In genomic region chr1:82782599-82782998, GRCh38 we compare ENCODE assay signal across 20 cellular contexts.
"Had no signal": no experiment of that assay in that cellular context is flagged by ENCODE, and none has a peak within 500 bp of the region (broad histone marks: within the 10 kb centered on the region; RNA-seq: fewer than 3 reads in every experiment).

No MANE protein-coding gene starts in this region.

- DNase-seq: colonic mucosa; dermis blood vessel endothelial cell; esophagus squamous epithelium; foreskin keratinocyte; kidney; left cardiac atrium; mammary epithelial cell; naive thymus-derived CD4-positive, alpha-beta T cell; nephron progenitor cell; psoas muscle; retina; stimulated activated CD4-positive, alpha-beta T cell treated with anti-CD3 and anti-CD28 coated beads, Interleukin-2, amount 100 ng/mL, for 24 hours; stimulated activated CD4-positive, alpha-beta T cell treated with anti-CD3 and anti-CD28 coated beads, Interleukin-4, amount 100 ng/mL, for 4 hours; stimulated activated naive B cell treated with anti-CD40 and anti-IgM and Interleukin-4, amounts not matched to agents 10 μg/mL and 1 μg/mL and 100 μg/mL, for 72 hours; stimulated activated naive CD8-positive, alpha-beta T cell treated with anti-CD3 and anti-CD28 coated beads, Interleukin-15, amount 100 ng/mL, for 72 hours; testis had no signal

- H3K27ac ChIP-seq: colonic mucosa, esophagus squamous epithelium, foreskin keratinocyte, hepatocyte, neutrophil, psoas muscle, testis, tibial nerve had no signal

- H3K36me3 Mint-ChIP-seq: naive thymus-derived CD4-positive, alpha-beta T cell; stimulated activated naive B cell treated with anti-CD40 and anti-IgM and Interleukin-4, amounts not matched to agents 10 μg/mL and 1 μg/mL and 100 μg/mL, for 72 hours had no signal

- H3K27ac Mint-ChIP-seq: naive thymus-derived CD4-positive, alpha-beta T cell; nephron progenitor cell; stimulated activated naive B cell treated with anti-CD40 and anti-IgM and Interleukin-4, amounts not matched to agents 10 μg/mL and 1 μg/mL and 100 μg/mL, for 72 hours; stimulated activated naive CD8-positive, alpha-beta T cell treated with anti-CD3 and anti-CD28 coated beads, Interleukin-15, amount 100 ng/mL, for 72 hours had no signal

- H3K9me3 Mint-ChIP-seq: stimulated activated naive CD8-positive, alpha-beta T cell treated with anti-CD3 and anti-CD28 coated beads, Interleukin-15, amount 100 ng/mL, for 72 hours had no signal

- ATAC-seq: foreskin keratinocyte; left cardiac atrium; naive thymus-derived CD4-positive, alpha-beta T cell; psoas muscle; sciatic nerve; stimulated activated naive B cell treated with anti-CD40 and anti-IgM and Interleukin-4, amounts not matched to agents 10 μg/mL and 1 μg/mL and 100 μg/mL, for 72 hours; stimulated activated naive CD8-positive, alpha-beta T cell treated with anti-CD3 and anti-CD28 coated beads, Interleukin-15, amount 100 ng/mL, for 72 hours had no signal

- H3K4me3 ChIP-seq: colonic mucosa, esophagus squamous epithelium, hepatocyte, psoas muscle, testis, tibial nerve had no signal

- H3K9me3 ChIP-seq: colonic mucosa, esophagus squamous epithelium, neutrophil, psoas muscle, testis, tibial nerve had no signal

- H3K27me3 Mint-ChIP-seq: naive thymus-derived CD4-positive, alpha-beta T cell; stimulated activated naive B cell treated with anti-CD40 and anti-IgM and Interleukin-4, amounts not matched to agents 10 μg/mL and 1 μg/mL and 100 μg/mL, for 72 hours; stimulated activated naive CD8-positive, alpha-beta T cell treated with anti-CD3 and anti-CD28 coated beads, Interleukin-15, amount 100 ng/mL, for 72 hours had no signal

- H3K4me1 Mint-ChIP-seq: naive thymus-derived CD4-positive, alpha-beta T cell; stimulated activated naive B cell treated with anti-CD40 and anti-IgM and Interleukin-4, amounts not matched to agents 10 μg/mL and 1 μg/mL and 100 μg/mL, for 72 hours; stimulated activated naive CD8-positive, alpha-beta T cell treated with anti-CD3 and anti-CD28 coated beads, Interleukin-15, amount 100 ng/mL, for 72 hours had no signal

- H3K4me3 Mint-ChIP-seq: naive thymus-derived CD4-positive, alpha-beta T cell; nephron progenitor cell; stimulated activated naive B cell treated with anti-CD40 and anti-IgM and Interleukin-4, amounts not matched to agents 10 μg/mL and 1 μg/mL and 100 μg/mL, for 72 hours; stimulated activated naive CD8-positive, alpha-beta T cell treated with anti-CD3 and anti-CD28 coated beads, Interleukin-15, amount 100 ng/mL, for 72 hours had no signal

- H3K27me3 ChIP-seq: colonic mucosa, esophagus squamous epithelium, foreskin keratinocyte, hepatocyte, neutrophil, testis, tibial nerve had no signal

- H3K4me1 ChIP-seq: colonic mucosa, esophagus squamous epithelium, foreskin keratinocyte, psoas muscle, testis, tibial nerve had no signal

- H3K36me3 ChIP-seq: colonic mucosa, esophagus squamous epithelium, neutrophil, tibial nerve had no signal
